ENCODE assay signal across 11 cellular contexts in genomic region chrX:19659929-19660328, GRCh38.
A peak's percentile ranks its signal among the peaks of the same experiment; 100 is the strongest.
DNase-seq lines count a peak whose midpoint lies in the region; ATAC-seq and TF ChIP-seq lines count a peak whose summit lies in the region.
"Had no signal": no experiment of that assay in that cellular context is flagged by ENCODE, and none has a peak within 500 bp of the region (broad histone marks: within the 10 kb centered on the region; RNA-seq: fewer than 3 reads in every experiment).

No MANE protein-coding gene starts in this region.

- H3K27me3 Mint-ChIP-seq in CD4-positive, alpha-beta T cell = no peaks in the 10 kb centered on the region

- H3K36me3 ChIP-seq in GM06990 (ENCODE audit: control insufficient read depth, insufficient read depth, low read length) = no peaks in the 10 kb centered on the region
- H3K36me3 ChIP-seq: prostate gland, stomach had no signal

- no peak for ATAC-seq in CD4-positive, alpha-beta T cell (ENCODE audit: poor library complexity)
- no peak for ATAC-seq in HG03045 (IDR thresholded peaks at IDR 0.05; ENCODE audit: unreplicated experiment)

- H3K4me3 ChIP-seq in GM06990 (replicated peaks; ENCODE audit: low read depth, low read length) (no peak overlapping the region), epithelial cell of proximal tubule (ENCODE audit: low read depth, low read length) (no peak overlapping the region)
- H3K4me3 ChIP-seq: prostate gland, stomach had no signal

- no peak overlapping the region for H3K27ac ChIP-seq in CD4-positive, alpha-beta T cell (ENCODE audit: low read depth, low read length)
- H3K27ac ChIP-seq: prostate gland, stomach had no signal

- intact Hi-C loops in CD4-positive, alpha-beta T cell (cut with DNase I, micrococcal nuclease) = loop anchor here in 1 of 2 experiments (10.0 kb wide), 1 partner anchor 75 kb away; no protein-coding TSS in a partner anchor

- H3K9me3 Mint-ChIP-seq in CD4-positive, alpha-beta T cell = no peaks in the 10 kb centered on the region
- H3K9me3 Mint-ChIP-seq: CD14-positive monocyte had no signal

- peak overlapping the region; percentile 43 for H3K27ac Mint-ChIP-seq in CD4-positive, alpha-beta T cell

- no peak for DNase-seq in CD4-positive, alpha-beta T cell
- DNase-seq in GM06990 (ENCODE audit: extremely low read depth, insufficient read length) (no peak), RKO (ENCODE audit: low spot score) (peak; percentile 55), epithelial cell of proximal tubule (ENCODE audit: low read depth) (no peak), DMS153 (lab: John Stamatoyannopoulos, UW) (no peak), NCI-H1105 treated with DMSO at 0.1 percent for 48 hours (lab: John Stamatoyannopoulos, UW) (no peak)
- DNase-seq: activated effector memory CD4-positive, alpha-beta T cell treated with anti-CD3 and anti-CD28 coated beads, Interleukin-2, amount 50 U/mL, for 16 hours; stomach had no signal

- no peaks in the 10 kb centered on the region for H3K27me3 ChIP-seq in CD4-positive, alpha-beta T cell (ENCODE audit: control insufficient read depth, insufficient read depth, low read length)
- H3K27me3 ChIP-seq in GM06990 (replicated peaks; ENCODE audit: control insufficient read depth, insufficient read depth, low read length) = no peaks in the 10 kb centered on the region
- H3K27me3 ChIP-seq: stomach had no signal

- TF ChIP-seq CTCF in CD4-positive, alpha-beta T cell (IDR thresholded peaks at IDR 0.05) = no peak
- TF ChIP-seq CTCF in GM06990 (IDR thresholded peaks at IDR 0.05; ENCODE audit: insufficient read depth, low read length, poor library complexity, severe bottlenecking) (peak; percentile 14), epithelial cell of proximal tubule (conservative IDR thresholded peaks at IDR 0.05; ENCODE audit: low read depth, low read length) (peak; percentile 17)

- H3K4me1 Mint-ChIP-seq in CD4-positive, alpha-beta T cell (ENCODE audit: low read depth) = peaks cover 54% of the 10 kb centered on the region
- H3K4me1 Mint-ChIP-seq: CD14-positive monocyte had no signal

- CTCF ChIA-PET in CD4-positive, alpha-beta T cell (lab: Charles Lee) = no interaction called here

- no peak overlapping the region for H3K4me3 Mint-ChIP-seq in CD4-positive, alpha-beta T cell
- H3K4me3 Mint-ChIP-seq: CD14-positive monocyte had no signal

- peaks cover 49% of the 10 kb centered on the region for H3K36me3 Mint-ChIP-seq in CD4-positive, alpha-beta T cell (ENCODE audit: low read depth)

- H3K9me3 ChIP-seq in CD4-positive, alpha-beta T cell (ENCODE audit: control insufficient read depth, low read length) = no peaks in the 10 kb centered on the region
- H3K9me3 ChIP-seq: prostate gland, stomach had no signal

- POLR2A ChIA-PET in CD4-positive, alpha-beta T cell (lab: Charles Lee) = interaction anchor here (0.5 kb wide), 1 partner anchor 146 kb away, joined by 3 read pairs; no protein-coding TSS in a partner anchor
